11 cellular contexts compared by ENCODE assay signal in genomic region chr7:143391462-143392404, GRCh38. TPM values are rescaled to one million over a fixed set of nuclear protein-coding genes. Genes with fewer than 3 reads are reported as not detected.
A peak's percentile ranks its signal among the peaks of the same experiment; 100 is the strongest.
DNase-seq lines count a peak whose midpoint lies in the region; ATAC-seq, FAIRE-seq and TF ChIP-seq lines count a peak whose summit lies in the region.
"Had no signal": no experiment of that assay in that cellular context is flagged by ENCODE, and none has a peak within 500 bp of the region (broad histone marks: within the 10 kb centered on the region; RNA-seq: fewer than 3 reads in every experiment).

No MANE protein-coding gene starts in this region.

- H3K27me3 Mint-ChIP-seq in WTC11 (ENCODE audit: low read depth) (no peaks in the 10 kb centered on the region), osteocyte (ENCODE audit: unreplicated experiment) (no peaks in the 10 kb centered on the region)

- H3K4me3 ChIP-seq in AG10803 (ENCODE audit: low read length) (no peak overlapping the region), gastroesophageal sphincter (peak overlapping the region in 1 of 2 donors; percentile 11)

- TF ChIP-seq POLR2A in gastroesophageal sphincter (IDR thresholded peaks at IDR 0.05): peak; percentile 61 to 63

- no peak for TF ChIP-seq CTCF in AG10803 (conservative IDR thresholded peaks at IDR 0.05; ENCODE audit: low read length)
- TF ChIP-seq CTCF in WTC11 (IDR thresholded peaks at IDR 0.05): no peak
- no peak for TF ChIP-seq CTCF in gastroesophageal sphincter (IDR thresholded peaks at IDR 0.05)
- no peak for TF ChIP-seq CTCF in osteocyte (IDR thresholded peaks at IDR 0.05)

- no peaks in the 10 kb centered on the region for H3K9me3 ChIP-seq in gastroesophageal sphincter

- H3K27ac Mint-ChIP-seq in WTC11: peak overlapping the region; percentile 57; the same call in 1 of the 2 replicates
- H3K27ac Mint-ChIP-seq in osteocyte (ENCODE audit: unreplicated experiment): peak overlapping the region; percentile 74

- DNase-seq in AG10803 (ENCODE audit: low read depth) (peak; percentile 83), WTC11 (ENCODE audit: low spot score) (no peak), osteocyte (ENCODE audit: extremely low spot score, unreplicated experiment) (no peak), GM19239 (ENCODE audit: insufficient read length, low spot score) (no peak)
- DNase-seq: activated gamma-delta T cell, SHP77 treated with DMSO at 0.1 percent for 48 hours had no signal

- ATAC-seq in WTC11 (no peak), gastroesophageal sphincter (peak; percentile 87), GM21390 (IDR thresholded peaks at IDR 0.05; ENCODE audit: unreplicated experiment) (no peak), HG02642 (IDR thresholded peaks at IDR 0.05; ENCODE audit: poor library complexity, unreplicated experiment) (no peak), GM19467 (IDR thresholded peaks at IDR 0.05; ENCODE audit: unreplicated experiment) (no peak)

- H3K36me3 Mint-ChIP-seq in WTC11: peaks cover 75% of the 10 kb centered on the region
- H3K36me3 Mint-ChIP-seq in osteocyte (ENCODE audit: unreplicated experiment): peaks cover 35% of the 10 kb centered on the region

- peaks cover 9% of the 10 kb centered on the region for H3K4me1 Mint-ChIP-seq in WTC11
- peaks cover 42% of the 10 kb centered on the region for H3K4me1 Mint-ChIP-seq in osteocyte (ENCODE audit: unreplicated experiment)

- no peak overlapping the region for H3K4me3 Mint-ChIP-seq in WTC11
- H3K4me3 Mint-ChIP-seq in osteocyte (ENCODE audit: unreplicated experiment): no peak overlapping the region

- peak overlapping the region; percentile 71 to 100 (median 99) for H3K27ac ChIP-seq in gastroesophageal sphincter
- H3K27ac ChIP-seq: C4-2B had no signal

- H3K27me3 ChIP-seq in gastroesophageal sphincter: no peaks in the 10 kb centered on the region

- CTCF ChIA-PET in WTC11 (lab: Charles Lee): interaction anchor here (0.5 to 4.4 kb wide), 5 partner anchors 12 to 510 kb away, joined by 3 to 48 read pairs (median 3); partner anchors contain the start of gene EPHA1

- no peak for FAIRE-seq in GM19239 (lab: Jason Lieb, UNC)

- H3K9me3 Mint-ChIP-seq in WTC11: no peaks in the 10 kb centered on the region
- no peaks in the 10 kb centered on the region for H3K9me3 Mint-ChIP-seq in osteocyte (ENCODE audit: unreplicated experiment)

- peaks cover 0 to 44% of the 10 kb centered on the region in 2 donors for H3K36me3 ChIP-seq in gastroesophageal sphincter

- TF ChIP-seq EP300 in gastroesophageal sphincter (IDR thresholded peaks at IDR 0.05): no peak

- POLR2A ChIA-PET in WTC11 (lab: Charles Lee): interaction anchor here (0.5 to 7.2 kb wide), 3 partner anchors 10 to 24 kb away, joined by 3 to 62 read pairs (median 5); partner anchors contain the start of gene EPHA1

- H3K4me1 ChIP-seq in gastroesophageal sphincter: peaks cover 3 to 87% (median 51%) of the 10 kb centered on the region in 3 donors

- 0 to 7% methylated on average over 3 to 5 of the region's 24 CpGs for WGBS in gastroesophageal sphincter (ENCODE audit: low coverage in 1 of 2), 2 donors

TF ChIP-seq in WTC11, 78 proteins besides CTCF, POLR2A, EP300 and RAD21:
- TF ChIP-seq RELA (CRISPR knock-in tag; IDR thresholded peaks at IDR 0.05; ENCODE audit: borderline replicate concordance) (no peak), ZBTB21 (CRISPR knock-in tag; IDR thresholded peaks at IDR 0.05; ENCODE audit: borderline replicate concordance) (no peak), NR2C2 (CRISPR knock-in tag; IDR thresholded peaks at IDR 0.05) (no peak), CREM (CRISPR knock-in tag; IDR thresholded peaks at IDR 0.05) (no peak), TCF7 (CRISPR knock-in tag; IDR thresholded peaks at IDR 0.05; ENCODE audit: low read depth) (no peak), ZNF532 (CRISPR knock-in tag; IDR thresholded peaks at IDR 0.05; ENCODE audit: borderline replicate concordance) (no peak), JAZF1 (CRISPR knock-in tag; IDR thresholded peaks at IDR 0.05) (no peak), ZNF263 (CRISPR knock-in tag; IDR thresholded peaks at IDR 0.05; ENCODE audit: low read depth) (no peak), ETV6 (CRISPR knock-in tag; IDR thresholded peaks at IDR 0.05) (no peak)
- TF ChIP-seq, protein P1, sequence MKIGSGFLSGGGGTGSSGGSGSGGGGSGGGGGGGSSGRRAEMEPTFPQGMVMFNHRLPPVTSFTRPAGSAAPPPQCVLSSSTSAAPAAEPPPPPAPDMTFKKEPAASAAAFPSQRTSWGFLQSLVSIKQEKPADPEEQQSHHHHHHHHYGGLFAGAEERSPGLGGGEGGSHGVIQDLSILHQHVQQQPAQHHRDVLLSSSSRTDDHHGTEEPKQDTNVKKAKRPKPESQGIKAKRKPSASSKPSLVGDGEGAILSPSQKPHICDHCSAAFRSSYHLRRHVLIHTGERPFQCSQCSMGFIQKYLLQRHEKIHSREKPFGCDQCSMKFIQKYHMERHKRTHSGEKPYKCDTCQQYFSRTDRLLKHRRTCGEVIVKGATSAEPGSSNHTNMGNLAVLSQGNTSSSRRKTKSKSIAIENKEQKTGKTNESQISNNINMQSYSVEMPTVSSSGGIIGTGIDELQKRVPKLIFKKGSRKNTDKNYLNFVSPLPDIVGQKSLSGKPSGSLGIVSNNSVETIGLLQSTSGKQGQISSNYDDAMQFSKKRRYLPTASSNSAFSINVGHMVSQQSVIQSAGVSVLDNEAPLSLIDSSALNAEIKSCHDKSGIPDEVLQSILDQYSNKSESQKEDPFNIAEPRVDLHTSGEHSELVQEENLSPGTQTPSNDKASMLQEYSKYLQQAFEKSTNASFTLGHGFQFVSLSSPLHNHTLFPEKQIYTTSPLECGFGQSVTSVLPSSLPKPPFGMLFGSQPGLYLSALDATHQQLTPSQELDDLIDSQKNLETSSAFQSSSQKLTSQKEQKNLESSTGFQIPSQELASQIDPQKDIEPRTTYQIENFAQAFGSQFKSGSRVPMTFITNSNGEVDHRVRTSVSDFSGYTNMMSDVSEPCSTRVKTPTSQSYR (CRISPR knock-in tag; IDR thresholded peaks at IDR 0.05): no peak
- TF ChIP-seq, protein P2, sequence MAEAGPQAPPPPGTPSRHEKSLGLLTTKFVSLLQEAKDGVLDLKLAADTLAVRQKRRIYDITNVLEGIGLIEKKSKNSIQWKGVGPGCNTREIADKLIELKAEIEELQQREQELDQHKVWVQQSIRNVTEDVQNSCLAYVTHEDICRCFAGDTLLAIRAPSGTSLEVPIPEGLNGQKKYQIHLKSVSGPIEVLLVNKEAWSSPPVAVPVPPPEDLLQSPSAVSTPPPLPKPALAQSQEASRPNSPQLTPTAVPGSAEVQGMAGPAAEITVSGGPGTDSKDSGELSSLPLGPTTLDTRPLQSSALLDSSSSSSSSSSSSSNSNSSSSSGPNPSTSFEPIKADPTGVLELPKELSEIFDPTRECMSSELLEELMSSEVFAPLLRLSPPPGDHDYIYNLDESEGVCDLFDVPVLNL (CRISPR knock-in tag; IDR thresholded peaks at IDR 0.05; ENCODE audit: borderline replicate concordance, low read depth): no peak

RNA-seq across cellular contexts. Expression of gene ZYX, which starts 10.6 kb away (rescaled TPM):
- total RNA-seq in WTC11 (2021) (166 to 179 TPM (median 167 TPM) in 3 replicates), gastroesophageal sphincter (100 to 1,000 TPM; 111 to 389 (median 146) TPM), osteocyte (370 and 412 TPM in 2 replicates)

RNA-seq across cellular contexts. Expression of gene EPHA1, which starts 16.9 kb away (rescaled TPM):
- total RNA-seq in WTC11 (2021) (159 to 203 TPM (median 162 TPM) in 3 replicates), gastroesophageal sphincter (1 to 10 TPM in 1 of 4 donors, under 1 TPM in 1, not detected in 2; 0.78 to 2.5 TPM), osteocyte (not detected in 2 replicates)

RNA-seq across cellular contexts. Expression of gene FAM131B, which starts 29.2 kb away (rescaled TPM):
- total RNA-seq in WTC11 (2021) (24.0 to 26.3 TPM (median 25.3 TPM) in 3 replicates), gastroesophageal sphincter (1 to 10 TPM in 2 of 4 donors, under 1 TPM in 2; 0.31 to 2.4 (median 1.2) TPM), osteocyte (17.0 and 18.4 TPM in 2 replicates)

RNA-seq across cellular contexts. Expression of gene TAS2R60, which starts 51.5 kb away (rescaled TPM):
- 0.21 to 0.39 TPM (median 0.24 TPM) in 3 replicates for total RNA-seq in WTC11 (2021)
- total RNA-seq in gastroesophageal sphincter: under 1 TPM in 1 of 4 donors, not detected in 3; 0.40 TPM
- not detected in 2 replicates for total RNA-seq in osteocyte

Comparison
In these comparisons a context has a peak if more than half of its experiments do, and no peak if none do; other contexts are left out.
1. RNA of gene EPHA1, which starts 16.9 kb away (total RNA-seq): 159 to 203 TPM in WTC11; 0.78 to 2.5 TPM in gastroesophageal sphincter and not detected in osteocyte; every median in the first group is over 10 times any median in the second.